In genomic region chr12:43835264-43835655, GRCh38 we compare ENCODE assay signal across 8 cellular contexts. TPM values are rescaled to one million over a fixed set of nuclear protein-coding genes. Genes with fewer than 3 reads are reported as not detected.
DNase-seq lines count a peak whose midpoint lies in the region; ATAC-seq and TF ChIP-seq lines count a peak whose summit lies in the region.

No MANE protein-coding gene starts in this region.

- in situ Hi-C loops in GM13977 (cut with MboI; ENCODE audit: low pct_unique_long_range_greater_than_20kb, low sequenced_read_pairs, unreplicated experiment): no loop called here

- peak overlapping the region; percentile 46 for H3K27ac Mint-ChIP-seq in central memory CD8-positive, alpha-beta T cell (ENCODE audit: low read depth)

- 81 to 92% methylated on average over 3 to 4 of the region's 6 CpGs for WGBS in mesodermal cell (ENCODE audit: insufficient coverage in 2 of 2), 2 experiments

- no peaks in the 10 kb centered on the region for H3K4me1 ChIP-seq in mesodermal cell (ENCODE audit: control insufficient read depth, insufficient read depth, low read length, poor library complexity, severe bottlenecking)

- intact Hi-C loops in posterior vena cava (cut with DNase I): no loop called here

- H3K9me3 Mint-ChIP-seq in central memory CD8-positive, alpha-beta T cell: no peaks in the 10 kb centered on the region

- no peaks in the 10 kb centered on the region for H3K36me3 ChIP-seq in mesodermal cell (ENCODE audit: control insufficient read depth, insufficient read depth, low read length)

- H3K4me3 ChIP-seq in LNCaP clone FGC (ENCODE audit: low read depth, low read length) (peak overlapping the region; percentile 58), mesodermal cell (ENCODE audit: extremely low read depth, insufficient read depth, low read length, poor library complexity, severe bottlenecking) (peak overlapping the region; percentile 58)

- peak; percentile 3 for ATAC-seq in GM21423 (IDR thresholded peaks at IDR 0.05; ENCODE audit: unreplicated experiment)
- ATAC-seq in central memory CD8-positive, alpha-beta T cell (replicated peaks; ENCODE audit: extremely low read depth, poor library complexity, severe bottlenecking): no peak

- H3K27me3 Mint-ChIP-seq in central memory CD8-positive, alpha-beta T cell: no peaks in the 10 kb centered on the region

- peaks cover 42% of the 10 kb centered on the region for H3K4me1 Mint-ChIP-seq in central memory CD8-positive, alpha-beta T cell

- no peaks in the 10 kb centered on the region for H3K9me3 ChIP-seq in mesodermal cell (ENCODE audit: control insufficient read depth, low read length)

- H3K27ac ChIP-seq in C4-2B (peak overlapping the region; percentile 74), mesodermal cell (ENCODE audit: low read depth, low read length, severe bottlenecking) (no peak overlapping the region)

- DNase-seq in LNCaP clone FGC (ENCODE audit: low read depth) (no peak), posterior vena cava (ENCODE audit: low spot score) (no peak), GM13977 (ENCODE audit: low spot score) (no peak), NCI-H1048 (lab: John Stamatoyannopoulos, UW) (no peak)
- no peak for DNase-seq in central memory CD8-positive, alpha-beta T cell (ENCODE audit: low spot score in 2 of 2)

- H3K36me3 Mint-ChIP-seq in central memory CD8-positive, alpha-beta T cell (ENCODE audit: insufficient read depth): peaks cover 2% of the 10 kb centered on the region

- TF ChIP-seq CTCF in C4-2B (conservative IDR thresholded peaks at IDR 0.05) (no peak), LNCaP clone FGC (IDR thresholded peaks at IDR 0.05; ENCODE audit: control insufficient read depth, extremely low read depth, insufficient read depth) (no peak), GM13977 (IDR thresholded peaks at IDR 0.05; ENCODE audit: extremely low read depth, insufficient read depth, missing control alignments) (no peak)

- H3K4me3 Mint-ChIP-seq in central memory CD8-positive, alpha-beta T cell: peak overlapping the region; percentile 82

RNA-seq across cellular contexts. Expression of gene TMEM117, which starts 0.6 kb away (rescaled TPM):
- polyA plus RNA-seq in mesodermal cell (2013, experiment 1 of 2): 5.0 TPM
- 4.2 TPM for polyA plus RNA-seq in mesodermal cell (2013, experiment 2 of 2)
- 10 to 100 TPM in 1 of 2 donors, 1 to 10 TPM in 1; 10.0 to 11.4 TPM for total RNA-seq in posterior vena cava

RNA-seq across cellular contexts. Expression of gene TWF1, which starts 29.1 kb away (rescaled TPM):
- 62.7 TPM for polyA plus RNA-seq in mesodermal cell (2013, experiment 1 of 2)
- polyA plus RNA-seq in mesodermal cell (2013, experiment 2 of 2): 75.6 TPM
- total RNA-seq in posterior vena cava: 100 to 1,000 TPM; 104 to 110 TPM
